ENCODE assay signal across 8 cellular contexts in the genomic region with DNA sequence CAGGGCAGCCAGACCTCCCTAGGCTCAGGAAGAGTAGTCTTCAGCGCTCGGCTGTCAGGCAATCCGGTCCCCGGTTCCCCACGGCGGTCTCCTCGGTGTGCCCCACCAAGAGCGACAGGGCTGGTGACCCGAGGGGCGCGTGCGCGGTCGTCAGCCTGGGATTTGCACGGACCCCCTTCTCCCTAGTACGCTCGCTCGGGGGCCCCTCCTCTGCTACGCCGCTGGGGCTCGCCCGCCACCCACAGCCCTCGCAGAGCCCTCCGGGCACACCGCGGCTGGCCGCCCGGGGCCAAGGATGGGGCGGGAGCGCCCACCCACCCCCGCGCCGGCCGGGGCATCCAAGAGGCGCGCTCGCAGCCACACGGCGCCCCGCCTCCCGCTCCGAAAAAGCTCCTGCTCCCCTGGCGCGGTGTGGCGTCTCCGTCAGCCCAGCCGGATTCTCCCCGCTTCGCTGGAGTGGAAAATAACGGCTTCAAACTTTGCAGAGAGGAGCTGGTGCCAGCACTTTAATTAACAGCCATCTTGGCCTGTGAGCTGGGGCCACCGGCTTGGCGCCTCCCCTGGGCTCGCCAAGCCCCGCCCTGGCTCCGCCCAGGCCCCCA. TPM values are rescaled to one million over a fixed set of nuclear protein-coding genes. Genes with fewer than 3 reads are reported as not detected.
DNase-seq lines count a peak whose midpoint lies in the region; FAIRE-seq and TF ChIP-seq lines count a peak whose summit lies in the region.

No MANE protein-coding gene starts in this region.

- FAIRE-seq in urothelium cell line (lab: Jason Lieb, UNC), result no peak

- DNase-seq in EL (peak; percentile 44), NCI-H2171 (lab: John Stamatoyannopoulos, UW) (peak; percentile 79), cerebellum (ENCODE audit: low spot score) (peak; percentile 40), medulla oblongata (ENCODE audit: extremely low spot score) (peak; percentile 68), type B pancreatic cell (ENCODE audit: extremely low spot score, unreplicated experiment) (no peak), urothelium cell line (ENCODE audit: low spot score) (no peak), NCI-H187 (lab: John Stamatoyannopoulos, UW) (no peak), GF-D8 (lab: John Stamatoyannopoulos, UW) (no peak)

- no peaks in the 10 kb centered on the region for H3K36me3 Mint-ChIP-seq in type B pancreatic cell

- peaks cover 5% of the 10 kb centered on the region for H3K4me1 Mint-ChIP-seq in type B pancreatic cell (ENCODE audit: unreplicated experiment)

- peak overlapping the region; percentile 88 for H3K4me3 Mint-ChIP-seq in type B pancreatic cell

- H3K27ac Mint-ChIP-seq in type B pancreatic cell, result no peak overlapping the region

- H3K27me3 Mint-ChIP-seq in type B pancreatic cell, result peaks cover 83% of the 10 kb centered on the region

- TF ChIP-seq CTCF in type B pancreatic cell (conservative IDR thresholded peaks at IDR 0.05), result no peak

- no peaks in the 10 kb centered on the region for H3K9me3 Mint-ChIP-seq in type B pancreatic cell

RNA-seq across cellular contexts. Expression of a gene that starts 2.1 kb away (rescaled TPM):
- total RNA-seq in cerebellum, result 4.3 TPM
- 15.6 and 76.5 TPM in 2 replicates for total RNA-seq in type B pancreatic cell (ENCODE audit: low replicate concordance)

RNA-seq across cellular contexts. Expression of a gene that starts 22.7 kb away (rescaled TPM):
- total RNA-seq in cerebellum, result 2.5 TPM
- 14.8 and 49.3 TPM in 2 replicates for total RNA-seq in type B pancreatic cell (ENCODE audit: low replicate concordance)

RNA-seq across cellular contexts. Expression of a gene that starts 54.9 kb away (rescaled TPM):
- 318 TPM for total RNA-seq in cerebellum
- 0.10 and 0.26 TPM in 2 replicates for total RNA-seq in type B pancreatic cell (ENCODE audit: low replicate concordance)

Comparison
In these comparisons a context has a peak if more than half of its experiments do, and no peak if none do; other contexts are left out.
1. DNase-seq: peak in EL (single experiment), NCI-H2171 (single experiment), cerebellum (single experiment) and medulla oblongata (single experiment); none in type B pancreatic cell (single experiment), urothelium cell line (single experiment), NCI-H187 (0 of 2) and GF-D8 (single experiment).
2. RNA of a gene that starts 54.9 kb away (total RNA-seq): 318 TPM in cerebellum (single experiment); 0.10 to 0.26 TPM in type B pancreatic cell; every median in the first group is over 100 times any median in the second.